8 cellular contexts compared by ENCODE assay signal in the genomic region with DNA sequence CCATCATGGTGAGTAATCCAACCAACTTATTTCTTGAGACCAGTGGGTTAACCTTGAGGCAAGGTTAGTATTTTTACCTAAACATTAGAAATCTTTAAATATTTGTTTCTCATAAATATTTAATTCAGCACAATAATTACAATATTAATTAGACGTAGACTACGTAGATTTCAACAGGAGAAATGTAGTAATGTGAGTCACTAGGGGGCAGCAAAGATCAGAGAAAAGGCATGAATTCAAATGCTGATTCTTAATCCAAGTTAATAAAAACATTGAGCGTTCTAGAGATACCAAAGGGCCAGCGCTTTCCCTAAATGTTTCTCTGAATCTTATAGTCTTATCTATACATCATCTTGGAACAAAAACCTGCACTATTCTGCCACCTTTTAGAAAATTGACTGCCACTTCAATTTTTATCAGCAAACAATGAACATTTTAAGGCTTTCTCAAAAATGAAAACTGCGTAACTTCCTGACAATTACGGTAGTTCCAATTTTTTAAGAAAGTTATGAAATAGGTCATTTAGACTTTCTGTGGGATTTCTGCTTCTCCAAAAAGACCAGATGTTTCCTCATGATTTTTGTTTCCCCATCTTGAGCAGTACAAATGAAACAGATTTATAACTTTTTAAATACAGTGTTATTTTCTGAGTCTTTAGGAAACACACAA.
DNase-seq lines count a peak whose midpoint lies in the region; ATAC-seq and TF ChIP-seq lines count a peak whose summit lies in the region.

No MANE protein-coding gene starts in this region.

- no peaks in the 10 kb centered on the region for H3K36me3 Mint-ChIP-seq in type B pancreatic cell

- no peaks in the 10 kb centered on the region for H3K27me3 Mint-ChIP-seq in type B pancreatic cell

- no peaks in the 10 kb centered on the region for H3K9me3 ChIP-seq in BE2C
- H3K9me3 ChIP-seq in lower lobe of right lung, result no peaks in the 10 kb centered on the region

- H3K27me3 ChIP-seq in BE2C (no peaks in the 10 kb centered on the region), dorsolateral prefrontal cortex (no peaks in the 10 kb centered on the region), lower lobe of right lung (ENCODE audit: low read depth) (no peaks in the 10 kb centered on the region)

- H3K4me1 ChIP-seq in BE2C (no peaks in the 10 kb centered on the region), lower lobe of right lung (peaks cover 6% of the 10 kb centered on the region)

- peak; percentile 78 for ATAC-seq in GM18502 (IDR thresholded peaks at IDR 0.05; ENCODE audit: poor library complexity, unreplicated experiment)
- peak; percentile 74 to 87 for ATAC-seq in lower lobe of right lung
- ATAC-seq in HG03469 (IDR thresholded peaks at IDR 0.05; ENCODE audit: unreplicated experiment), result no peak

- H3K4me3 ChIP-seq in BE2C (ENCODE audit: low read depth, low read length) (no peak overlapping the region), dorsolateral prefrontal cortex (peak overlapping the region in 58 of 59 donors; percentile 3 to 67 (median 46)), lower lobe of right lung (peak overlapping the region; percentile 38)

- intact Hi-C loops in dorsolateral prefrontal cortex (cut with DNase I), result loop anchor here (2.0 to 10.0 kb wide), 4 partner anchors 177 to 633 kb away; a partner anchor contains a TSS
- intact Hi-C loops in lower lobe of right lung (cut with DNase I), result loop anchor here (5.0 to 10.0 kb wide), 2 partner anchors 180 to 263 kb away; a partner anchor contains a TSS

- H3K27ac ChIP-seq in dorsolateral prefrontal cortex, result peak overlapping the region in 31 of 59 donors; percentile 1 to 75 (median 48)
- H3K27ac ChIP-seq in lower lobe of right lung, result peak overlapping the region; percentile 66

- DNase-seq in BE2C, result peak; percentile 50
- peak; percentile 17 for DNase-seq in KG1 (lab: John Stamatoyannopoulos, UW)
- DNase-seq in RKO (ENCODE audit: low spot score), result peak; percentile 59
- peak in 2 of 10 donors; percentile 21 to 31 for DNase-seq in dorsolateral prefrontal cortex
- DNase-seq in lower lobe of right lung, result no peak
- no peak for DNase-seq in type B pancreatic cell (ENCODE audit: extremely low spot score, unreplicated experiment)

- no peaks in the 10 kb centered on the region for H3K36me3 ChIP-seq in BE2C
- no peaks in the 10 kb centered on the region for H3K36me3 ChIP-seq in lower lobe of right lung

- TF ChIP-seq CTCF in BE2C (IDR thresholded peaks at IDR 0.05; ENCODE audit: low read depth, low read length) (peak; percentile 70), dorsolateral prefrontal cortex (IDR thresholded peaks at IDR 0.05 in 54 of 56, conservative IDR thresholded peaks at IDR 0.05 in 2 of 56; ENCODE audit: low read depth in 1 of 56, partially characterized antibody in 56 of 56) (peak; percentile 78 to 98 (median 90)), lower lobe of right lung (IDR thresholded peaks at IDR 0.05) (peak; percentile 71), type B pancreatic cell (conservative IDR thresholded peaks at IDR 0.05) (peak; percentile 88)

- H3K27ac Mint-ChIP-seq in type B pancreatic cell, result no peak overlapping the region

- peaks cover under 1% of the 10 kb centered on the region for H3K9me3 Mint-ChIP-seq in type B pancreatic cell

- peak overlapping the region; percentile 17 for H3K4me3 Mint-ChIP-seq in type B pancreatic cell

- H3K4me1 Mint-ChIP-seq in type B pancreatic cell (ENCODE audit: unreplicated experiment), result peaks cover 22% of the 10 kb centered on the region

Comparison
In these comparisons a context has a peak if more than half of its experiments do, and no peak if none do; other contexts are left out.
1. DNase-seq: peak in BE2C (single experiment), KG1 (single experiment) and RKO (single experiment); none in lower lobe of right lung (single experiment) and type B pancreatic cell (single experiment).
2. Peak in every context shown above with its lines, with median percentiles within 50 percentile points of each other: CTCF ChIP-seq.